1 cellular context compared by ENCODE assay signal in the genomic region with DNA sequence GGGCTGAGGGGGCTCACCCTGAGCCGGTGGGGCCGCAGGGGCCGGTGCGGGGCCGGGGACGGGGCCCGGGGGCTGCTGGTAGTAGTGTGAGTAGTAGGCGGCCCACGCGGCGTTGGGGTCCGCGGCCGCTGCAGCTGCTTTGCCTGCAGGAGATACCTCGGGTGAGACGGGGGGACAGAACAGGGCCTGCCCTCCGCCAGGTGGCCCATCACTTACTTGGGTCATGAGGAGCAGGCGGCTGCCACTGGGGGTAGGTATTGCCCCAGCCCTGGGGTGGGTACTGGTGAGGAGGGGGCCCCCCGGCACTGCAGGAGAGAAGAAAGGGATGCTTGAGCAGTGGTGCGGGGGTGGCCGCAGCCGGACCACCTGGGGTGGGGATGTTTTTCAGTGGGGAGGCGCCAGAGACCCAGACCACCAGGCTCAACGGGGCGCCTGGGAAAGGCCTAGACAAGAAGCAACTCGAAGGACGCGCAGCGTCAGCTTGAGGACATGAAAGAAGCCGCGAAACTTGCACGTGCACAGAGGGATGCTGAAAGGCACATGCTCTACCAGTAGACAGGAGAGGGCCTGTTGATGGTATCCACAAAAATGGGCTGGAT.
TF ChIP-seq lines count a peak whose summit lies in the region.

No MANE protein-coding gene starts in this region.

TF ChIP-seq in GM12878, 131 proteins besides CTCF, POLR2A, EP300 and RAD21:
- TF ChIP-seq CBFB (IDR thresholded peaks at IDR 0.05; ENCODE audit: low read depth) (no peak), SP1 (IDR thresholded peaks at IDR 0.05; ENCODE audit: low read depth, low read length) (no peak), CHD4 (IDR thresholded peaks at IDR 0.05) (no peak)
- TF ChIP-seq, protein P1, sequence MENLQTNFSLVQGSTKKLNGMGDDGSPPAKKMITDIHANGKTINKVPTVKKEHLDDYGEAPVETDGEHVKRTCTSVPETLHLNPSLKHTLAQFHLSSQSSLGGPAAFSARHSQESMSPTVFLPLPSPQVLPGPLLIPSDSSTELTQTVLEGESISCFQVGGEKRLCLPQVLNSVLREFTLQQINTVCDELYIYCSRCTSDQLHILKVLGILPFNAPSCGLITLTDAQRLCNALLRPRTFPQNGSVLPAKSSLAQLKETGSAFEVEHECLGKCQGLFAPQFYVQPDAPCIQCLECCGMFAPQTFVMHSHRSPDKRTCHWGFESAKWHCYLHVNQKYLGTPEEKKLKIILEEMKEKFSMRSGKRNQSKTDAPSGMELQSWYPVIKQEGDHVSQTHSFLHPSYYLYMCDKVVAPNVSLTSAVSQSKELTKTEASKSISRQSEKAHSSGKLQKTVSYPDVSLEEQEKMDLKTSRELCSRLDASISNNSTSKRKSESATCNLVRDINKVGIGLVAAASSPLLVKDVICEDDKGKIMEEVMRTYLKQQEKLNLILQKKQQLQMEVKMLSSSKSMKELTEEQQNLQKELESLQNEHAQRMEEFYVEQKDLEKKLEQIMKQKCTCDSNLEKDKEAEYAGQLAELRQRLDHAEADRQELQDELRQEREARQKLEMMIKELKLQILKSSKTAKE (IDR thresholded peaks at IDR 0.05; ENCODE audit: low read depth, poor library complexity, severe bottlenecking): no peak
- TF ChIP-seq, protein P2, sequence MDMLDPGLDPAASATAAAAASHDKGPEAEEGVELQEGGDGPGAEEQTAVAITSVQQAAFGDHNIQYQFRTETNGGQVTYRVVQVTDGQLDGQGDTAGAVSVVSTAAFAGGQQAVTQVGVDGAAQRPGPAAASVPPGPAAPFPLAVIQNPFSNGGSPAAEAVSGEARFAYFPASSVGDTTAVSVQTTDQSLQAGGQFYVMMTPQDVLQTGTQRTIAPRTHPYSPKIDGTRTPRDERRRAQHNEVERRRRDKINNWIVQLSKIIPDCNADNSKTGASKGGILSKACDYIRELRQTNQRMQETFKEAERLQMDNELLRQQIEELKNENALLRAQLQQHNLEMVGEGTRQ (IDR thresholded peaks at IDR 0.05; ENCODE audit: borderline replicate concordance, low read depth, low read length): no peak
- TF ChIP-seq, protein P3, sequence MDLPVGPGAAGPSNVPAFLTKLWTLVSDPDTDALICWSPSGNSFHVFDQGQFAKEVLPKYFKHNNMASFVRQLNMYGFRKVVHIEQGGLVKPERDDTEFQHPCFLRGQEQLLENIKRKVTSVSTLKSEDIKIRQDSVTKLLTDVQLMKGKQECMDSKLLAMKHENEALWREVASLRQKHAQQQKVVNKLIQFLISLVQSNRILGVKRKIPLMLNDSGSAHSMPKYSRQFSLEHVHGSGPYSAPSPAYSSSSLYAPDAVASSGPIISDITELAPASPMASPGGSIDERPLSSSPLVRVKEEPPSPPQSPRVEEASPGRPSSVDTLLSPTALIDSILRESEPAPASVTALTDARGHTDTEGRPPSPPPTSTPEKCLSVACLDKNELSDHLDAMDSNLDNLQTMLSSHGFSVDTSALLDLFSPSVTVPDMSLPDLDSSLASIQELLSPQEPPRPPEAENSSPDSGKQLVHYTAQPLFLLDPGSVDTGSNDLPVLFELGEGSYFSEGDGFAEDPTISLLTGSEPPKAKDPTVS (IDR thresholded peaks at IDR 0.05; ENCODE audit: low read depth, low read length): no peak
